Comparison of ENCODE assay signal across 8 cellular contexts in the genomic region with DNA sequence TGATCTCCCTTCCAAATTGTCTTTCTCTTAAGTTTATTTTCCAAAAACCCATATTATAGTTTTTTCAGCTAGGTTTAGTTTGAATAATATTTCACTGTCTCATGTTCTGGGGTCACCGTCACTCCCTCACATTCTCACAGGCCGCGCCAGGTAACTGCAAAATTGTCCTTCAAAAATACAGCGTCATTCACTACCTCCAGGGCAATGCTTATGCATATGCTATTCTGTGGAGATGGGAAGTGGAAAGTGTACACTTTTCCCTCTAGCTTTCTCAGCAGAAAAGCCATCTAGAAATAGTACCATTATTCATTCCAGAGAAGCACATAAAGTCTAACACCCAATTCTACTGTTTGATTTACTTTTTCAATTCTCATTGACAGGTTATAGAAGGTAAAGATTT. TPM values are rescaled to one million over a fixed set of nuclear protein-coding genes. Genes with fewer than 3 reads are reported as not detected.
DNase-seq lines count a peak whose midpoint lies in the region; ATAC-seq and TF ChIP-seq lines count a peak whose summit lies in the region.

No MANE protein-coding gene starts in this region.

- H3K9me3 ChIP-seq in HAP-1 (no peaks in the 10 kb centered on the region), lower lobe of right lung (no peaks in the 10 kb centered on the region), vagina (no peaks in the 10 kb centered on the region)

- TF ChIP-seq POLR2A in vagina (IDR thresholded peaks at IDR 0.05), result no peak

- no peaks in the 10 kb centered on the region for H3K27me3 ChIP-seq in HAP-1 (ENCODE audit: low read depth)
- no peaks in the 10 kb centered on the region for H3K27me3 ChIP-seq in lower lobe of right lung (ENCODE audit: low read depth)
- H3K27me3 ChIP-seq in vagina, result no peaks in the 10 kb centered on the region

- in situ Hi-C loops in ACHN (cut with HindIII; ENCODE audit: low pct_ligation_motif_present, low pct_unique_long_range_greater_than_20kb, low sequenced_read_pairs) (no loop called here), HAP-1 (cut with MboI; ENCODE audit: low sequenced_read_pairs) (no loop called here)

- DNase-seq in ACHN, result peak; percentile 1
- DNase-seq in HAP-1 (ENCODE audit: low spot score in 2 of 2), result peak; percentile 12 to 18
- peak; percentile 4 for DNase-seq in astrocyte of the hippocampus (ENCODE audit: low read depth, low spot score)
- DNase-seq in lower lobe of right lung, result no peak
- DNase-seq in vagina (ENCODE audit: extremely low spot score in 2 of 2), result no peak
- no peak for DNase-seq in HuH-7 (ENCODE audit: low spot score)
- DNase-seq in activated CD8-positive, alpha-beta memory T cell treated with anti-CD3 and anti-CD28 coated beads, Interleukin-2, amount 50 U/mL, for 4 hours, result no peak

- H3K4me1 ChIP-seq in HAP-1 (peaks cover 9% of the 10 kb centered on the region), lower lobe of right lung (peaks cover 17% of the 10 kb centered on the region), vagina (peaks cover 16% of the 10 kb centered on the region)

- no peak for TF ChIP-seq CTCF in lower lobe of right lung (IDR thresholded peaks at IDR 0.05)
- TF ChIP-seq CTCF in vagina (IDR thresholded peaks at IDR 0.05), result no peak

- H3K4me3 ChIP-seq in HAP-1, result peak overlapping the region; percentile 94
- peak overlapping the region; percentile 69 for H3K4me3 ChIP-seq in lower lobe of right lung
- peak overlapping the region; percentile 48 to 94 for H3K4me3 ChIP-seq in vagina

- peaks cover 12% of the 10 kb centered on the region for H3K36me3 ChIP-seq in HAP-1 (replicated peaks)
- no peaks in the 10 kb centered on the region for H3K36me3 ChIP-seq in lower lobe of right lung
- no peaks in the 10 kb centered on the region for H3K36me3 ChIP-seq in vagina

- intact Hi-C loops in lower lobe of right lung (cut with DNase I), result no loop called here
- intact Hi-C loops in vagina (cut with DNase I), result no loop called here

- H3K27ac ChIP-seq in lower lobe of right lung (peak overlapping the region; percentile 77), vagina (peak overlapping the region; percentile 89)

- peak in 1 of 2 donors; percentile 40 for ATAC-seq in lower lobe of right lung
- no peak for ATAC-seq in GM19351 (IDR thresholded peaks at IDR 0.05; ENCODE audit: unreplicated experiment)

RNA-seq across cellular contexts. Expression of a gene that starts 0.9 kb away (rescaled TPM):
- total RNA-seq in lower lobe of right lung, result 11.8 TPM
- 5.9 TPM for total RNA-seq in vagina

Comparison
In these comparisons a context has a peak if more than half of its experiments do, and no peak if none do; other contexts are left out.
1. DNase-seq: peak in ACHN (single experiment), HAP-1 (2 of 2) and astrocyte of the hippocampus (single experiment); none in lower lobe of right lung (single experiment), vagina (0 of 2), HuH-7 (single experiment) and activated CD8-positive, alpha-beta memory T cell treated with anti-CD3 and anti-CD28 coated beads, Interleukin-2, amount 50 U/mL, for 4 hours (single experiment).
2. Peak in every context shown above with its lines, with median percentiles within 50 percentile points of each other: H3K4me3 ChIP-seq.